ENCODE assay signal across 25 cellular contexts in the genomic region with DNA sequence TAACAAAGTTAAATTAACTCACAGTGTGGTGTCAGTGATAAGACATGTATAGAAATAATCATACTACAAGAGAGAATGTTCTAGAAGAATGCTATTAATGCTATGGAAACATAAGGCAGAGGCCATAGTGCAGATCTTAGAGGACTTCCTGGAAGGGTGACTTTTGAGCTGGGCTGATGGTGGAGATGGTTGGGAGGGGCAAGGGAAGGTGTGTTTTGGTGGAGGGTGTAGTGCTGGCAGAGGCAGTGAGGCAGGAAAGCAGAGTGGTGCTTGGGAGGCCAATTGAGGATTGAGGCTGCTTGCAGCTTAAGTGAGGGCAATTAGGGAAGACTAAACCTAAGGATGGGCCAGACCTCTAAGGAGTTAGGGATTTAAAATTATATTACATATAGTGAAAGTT. TPM values are rescaled to one million over a fixed set of nuclear protein-coding genes. Genes with fewer than 3 reads are reported as not detected.
DNase-seq lines count a peak whose midpoint lies in the region; ATAC-seq and TF ChIP-seq lines count a peak whose summit lies in the region.
"Had no signal": no experiment of that assay in that cellular context is flagged by ENCODE, and none has a peak within 500 bp of the region (broad histone marks: within the 10 kb centered on the region; RNA-seq: fewer than 3 reads in every experiment).

No MANE protein-coding gene starts in this region.

- intact Hi-C loops in activated CD8-positive, alpha-beta T cell treated with anti-CD3 and anti-CD28 coated beads for 36 hours (cut with micrococcal nuclease), result no loop called here

- no peaks in the 10 kb centered on the region for H3K36me3 ChIP-seq in Karpas-422 (ENCODE audit: insufficient read depth, low read length)
- H3K36me3 ChIP-seq: HAP-1, heart right ventricle, neutrophil, sigmoid colon, vagina had no signal

- H3K9me2 ChIP-seq in Karpas-422 (replicated peaks; ENCODE audit: insufficient read depth, low read length), result no peaks in the 10 kb centered on the region

- peaks cover 62% of the 10 kb centered on the region for H3K4me1 ChIP-seq in Karpas-422 (ENCODE audit: low read length)
- H3K4me1 ChIP-seq: sigmoid colon, vagina had no signal

- peak overlapping the region; percentile 26; the same call in 1 of the 2 replicates for H3K27ac ChIP-seq in Karpas-422 (ENCODE audit: low read length)
- H3K27ac ChIP-seq: heart right ventricle, neutrophil, sigmoid colon, vagina had no signal

- H3K9me3 Mint-ChIP-seq in activated CD8-positive, alpha-beta T cell treated with anti-CD3 and anti-CD28 coated beads, Interleukin-2, amount 10 ng/mL, durations not matched to agents 7 days and 5 days (ENCODE audit: insufficient read depth), result no peaks in the 10 kb centered on the region
- H3K9me3 Mint-ChIP-seq in activated CD8-positive, alpha-beta T cell treated with anti-CD3 and anti-CD28 coated beads for 36 hours, result no peaks in the 10 kb centered on the region
- H3K9me3 Mint-ChIP-seq in natural killer cell treated with Interleukin-12 subunit alpha and Interleukin-12 subunit beta and Interleukin-15 and Interleukin-18, amount 100 ng/mL, for 72 hours, result no peaks in the 10 kb centered on the region
- H3K9me3 Mint-ChIP-seq: activated naive CD4-positive, alpha-beta T cell treated with anti-CD3 and anti-CD28 coated beads, Interleukin-2, amount 10 ng/mL, durations not matched to agents 7 days and 5 days; stimulated activated naive CD8-positive, alpha-beta T cell treated with anti-CD3 and anti-CD28 coated beads, Interleukin-15, amount 100 ng/mL, for 72 hours had no signal

- no peak for TF ChIP-seq CTCF in activated CD8-positive, alpha-beta T cell treated with anti-CD3 and anti-CD28 coated beads for 36 hours (IDR thresholded peaks at IDR 0.05)

- no peaks in the 10 kb centered on the region for H3K9me3 ChIP-seq in Karpas-422 (ENCODE audit: low read length)
- H3K9me3 ChIP-seq: HAP-1, heart right ventricle, neutrophil, sigmoid colon, vagina had no signal

- no peak overlapping the region for H3K4me3 ChIP-seq in Karpas-422 (ENCODE audit: low read length)
- H3K4me3 ChIP-seq: HAP-1, heart right ventricle, sigmoid colon, vagina had no signal

- no peaks in the 10 kb centered on the region for H3K27me3 Mint-ChIP-seq in activated CD8-positive, alpha-beta T cell treated with anti-CD3 and anti-CD28 coated beads, Interleukin-2, amount 10 ng/mL, durations not matched to agents 7 days and 5 days (ENCODE audit: low read depth)
- H3K27me3 Mint-ChIP-seq in activated CD8-positive, alpha-beta T cell treated with anti-CD3 and anti-CD28 coated beads for 36 hours, result no peaks in the 10 kb centered on the region
- no peaks in the 10 kb centered on the region for H3K27me3 Mint-ChIP-seq in natural killer cell treated with Interleukin-12 subunit alpha and Interleukin-12 subunit beta and Interleukin-15 and Interleukin-18, amount 100 ng/mL, for 72 hours
- H3K27me3 Mint-ChIP-seq: stimulated activated naive CD8-positive, alpha-beta T cell treated with anti-CD3 and anti-CD28 coated beads, Interleukin-15, amount 100 ng/mL, for 72 hours had no signal

- no peak overlapping the region for H3K4me3 Mint-ChIP-seq in activated CD8-positive, alpha-beta T cell treated with anti-CD3 and anti-CD28 coated beads, Interleukin-2, amount 10 ng/mL, durations not matched to agents 7 days and 5 days
- H3K4me3 Mint-ChIP-seq in activated CD8-positive, alpha-beta T cell treated with anti-CD3 and anti-CD28 coated beads for 36 hours, result no peak overlapping the region
- H3K4me3 Mint-ChIP-seq in natural killer cell treated with Interleukin-12 subunit alpha and Interleukin-12 subunit beta and Interleukin-15 and Interleukin-18, amount 100 ng/mL, for 72 hours, result no peak overlapping the region
- H3K4me3 Mint-ChIP-seq: activated naive CD4-positive, alpha-beta T cell treated with anti-CD3 and anti-CD28 coated beads, Interleukin-2, amount 10 ng/mL, durations not matched to agents 7 days and 5 days; stimulated activated naive CD8-positive, alpha-beta T cell treated with anti-CD3 and anti-CD28 coated beads, Interleukin-15, amount 100 ng/mL, for 72 hours had no signal

- no peak overlapping the region for H2AFZ ChIP-seq in Karpas-422 (ENCODE audit: low read length)

- H3K27me3 ChIP-seq in Karpas-422 (ENCODE audit: low read length), result no peaks in the 10 kb centered on the region
- H3K27me3 ChIP-seq: heart right ventricle, neutrophil, sigmoid colon, vagina had no signal

- H3K27ac Mint-ChIP-seq in activated CD8-positive, alpha-beta T cell treated with anti-CD3 and anti-CD28 coated beads, Interleukin-2, amount 10 ng/mL, durations not matched to agents 7 days and 5 days, result peak overlapping the region; percentile 64
- H3K27ac Mint-ChIP-seq in activated CD8-positive, alpha-beta T cell treated with anti-CD3 and anti-CD28 coated beads for 36 hours, result no peak overlapping the region
- peak overlapping the region in 1 of 2 donors; percentile 26 for H3K27ac Mint-ChIP-seq in natural killer cell treated with Interleukin-12 subunit alpha and Interleukin-12 subunit beta and Interleukin-15 and Interleukin-18, amount 100 ng/mL, for 72 hours
- H3K27ac Mint-ChIP-seq: activated naive CD4-positive, alpha-beta T cell treated with anti-CD3 and anti-CD28 coated beads, Interleukin-2, amount 10 ng/mL, durations not matched to agents 7 days and 5 days had no signal

- H3K79me2 ChIP-seq in Karpas-422 (ENCODE audit: low read length), result no peaks in the 10 kb centered on the region

- no peak overlapping the region for H3K4me2 ChIP-seq in Karpas-422 (ENCODE audit: low read depth, low read length, poor library complexity, severe bottlenecking)

- ATAC-seq in activated CD8-positive, alpha-beta T cell treated with anti-CD3 and anti-CD28 coated beads, Interleukin-2, amount 10 ng/mL, durations not matched to agents 7 days and 5 days, result no peak
- no peak for ATAC-seq in activated CD8-positive, alpha-beta T cell treated with anti-CD3 and anti-CD28 coated beads for 36 hours
- ATAC-seq in natural killer cell treated with Interleukin-12 subunit alpha and Interleukin-12 subunit beta and Interleukin-15 and Interleukin-18, amount 100 ng/mL, for 72 hours, result no peak
- no peak for ATAC-seq in esophagus mucosa
- ATAC-seq: heart right ventricle; Panc1; stimulated activated naive CD8-positive, alpha-beta T cell treated with anti-CD3 and anti-CD28 coated beads, Interleukin-15, amount 100 ng/mL, for 72 hours had no signal

- DNase-seq in activated CD8-positive, alpha-beta T cell treated with anti-CD3 and anti-CD28 coated beads, Interleukin-2, amount 10 ng/mL, durations not matched to agents 7 days and 5 days, result no peak
- no peak for DNase-seq in activated CD8-positive, alpha-beta T cell treated with anti-CD3 and anti-CD28 coated beads for 36 hours
- DNase-seq in Karpas-422 (no peak), NCI-H2196 treated with DMSO at 0.1 percent for 48 hours (lab: John Stamatoyannopoulos, UW; ENCODE audit: unreplicated experiment) (no peak), MV-4-11 (lab: John Stamatoyannopoulos, UW) (no peak)
- peak; percentile 49 for DNase-seq in activated CD8-positive, alpha-beta memory T cell treated with anti-CD3 and anti-CD28 coated beads, Interleukin-2, amount 50 U/mL, for 48 hours
- DNase-seq in natural killer cell treated with Interleukin-12 subunit alpha and Interleukin-12 subunit beta and Interleukin-15 and Interleukin-18, amount 100 ng/mL, for 72 hours (ENCODE audit: low spot score), result peak; percentile 12
- DNase-seq: activated naive CD4-positive, alpha-beta T cell treated with anti-CD3 and anti-CD28 coated beads, Interleukin-2, amount 10 ng/mL, durations not matched to agents 7 days and 5 days; amygdala; effector CD4-positive, alpha-beta T cell; heart right ventricle; NCI-H187 treated with DMSO at 0.1 percent for 48 hours; NCI-H524 treated with DMSO at 0.1 percent for 48 hours; NK-92 treated with Interleukin-12 subunit alpha and Interleukin-12 subunit beta, amount 100 ng/mL, for 24 hours; sigmoid colon; stimulated activated naive CD8-positive, alpha-beta T cell treated with anti-CD3 and anti-CD28 coated beads, Interleukin-15, amount 100 ng/mL, for 72 hours had no signal

- H4K20me1 ChIP-seq in Karpas-422 (ENCODE audit: insufficient read depth, low read depth, low read length), result no peaks in the 10 kb centered on the region

- POLR2A ChIA-PET in activated CD8-positive, alpha-beta T cell treated with anti-CD3 and anti-CD28 coated beads, Interleukin-2, amount 10 ng/mL, durations not matched to agents 7 days and 5 days (lab: Charles Lee), result interaction anchor here (1.0 to 19.7 kb wide), 3 partner anchors 12 to 70 kb away, joined by 3 to 361 read pairs (median 3); partner anchors contain the start of gene TAGAP
- POLR2A ChIA-PET in activated CD8-positive, alpha-beta T cell treated with anti-CD3 and anti-CD28 coated beads for 36 hours (lab: Charles Lee), result interaction anchor here (1.0 to 27.1 kb wide), 2 partner anchors 17 to 73 kb away, joined by 3 to 766 read pairs; partner anchors contain the start of gene TAGAP

- no peak overlapping the region for H3K9ac ChIP-seq in Karpas-422 (ENCODE audit: low read length)

- peaks cover 51% of the 10 kb centered on the region for H3K4me1 Mint-ChIP-seq in activated CD8-positive, alpha-beta T cell treated with anti-CD3 and anti-CD28 coated beads, Interleukin-2, amount 10 ng/mL, durations not matched to agents 7 days and 5 days (ENCODE audit: low read depth)
- peaks cover 45% of the 10 kb centered on the region for H3K4me1 Mint-ChIP-seq in activated CD8-positive, alpha-beta T cell treated with anti-CD3 and anti-CD28 coated beads for 36 hours (ENCODE audit: low read depth)
- peaks cover 51 to 57% of the 10 kb centered on the region in 2 donors for H3K4me1 Mint-ChIP-seq in natural killer cell treated with Interleukin-12 subunit alpha and Interleukin-12 subunit beta and Interleukin-15 and Interleukin-18, amount 100 ng/mL, for 72 hours (ENCODE audit: low read depth in 2 of 2)

- no peaks in the 10 kb centered on the region for H3K36me3 Mint-ChIP-seq in activated CD8-positive, alpha-beta T cell treated with anti-CD3 and anti-CD28 coated beads, Interleukin-2, amount 10 ng/mL, durations not matched to agents 7 days and 5 days (ENCODE audit: low read depth)
- no peaks in the 10 kb centered on the region for H3K36me3 Mint-ChIP-seq in activated CD8-positive, alpha-beta T cell treated with anti-CD3 and anti-CD28 coated beads for 36 hours (ENCODE audit: low read depth)
- no peaks in the 10 kb centered on the region for H3K36me3 Mint-ChIP-seq in natural killer cell treated with Interleukin-12 subunit alpha and Interleukin-12 subunit beta and Interleukin-15 and Interleukin-18, amount 100 ng/mL, for 72 hours
- H3K36me3 Mint-ChIP-seq: activated naive CD4-positive, alpha-beta T cell treated with anti-CD3 and anti-CD28 coated beads, Interleukin-2, amount 10 ng/mL, durations not matched to agents 7 days and 5 days had no signal

- CTCF ChIA-PET in activated CD8-positive, alpha-beta T cell treated with anti-CD3 and anti-CD28 coated beads, Interleukin-2, amount 10 ng/mL, durations not matched to agents 7 days and 5 days (lab: Charles Lee), result interaction anchor here (0.7 to 18.9 kb wide), 22 partner anchors 8 to 338 kb away, joined by 3 to 522 read pairs (median 6); partner anchors contain the start of genes RSPH3 and TAGAP
- CTCF ChIA-PET in activated CD8-positive, alpha-beta T cell treated with anti-CD3 and anti-CD28 coated beads for 36 hours (lab: Charles Lee), result interaction anchor here (0.9 to 18.2 kb wide), 18 partner anchors 9 to 317 kb away, joined by 3 to 506 read pairs (median 9); partner anchors contain the start of gene RSPH3

RNA-seq across cellular contexts. Expression of gene FNDC1, which starts 58.5 kb away (rescaled TPM):
- not detected for total RNA-seq in activated CD8-positive, alpha-beta T cell treated with anti-CD3 and anti-CD28 coated beads, Interleukin-2, amount 10 ng/mL, durations not matched to agents 7 days and 5 days
- total RNA-seq in activated CD8-positive, alpha-beta T cell treated with anti-CD3 and anti-CD28 coated beads for 36 hours, result not detected
- total RNA-seq in Karpas-422 (2014; rRNA removed; shearing (Covaris generic); ENCODE audit: low replicate concordance), result 73.2 and 90.0 TPM in 2 replicates
- not detected for total RNA-seq in natural killer cell treated with Interleukin-12 subunit alpha and Interleukin-12 subunit beta and Interleukin-15 and Interleukin-18, amount 100 ng/mL, for 72 hours
- 0.12 TPM for total RNA-seq in esophagus mucosa
- total RNA-seq: A172, G401, lung microvascular endothelial cell, M059J had no signal

Comparison
In these comparisons a context has a peak if more than half of its experiments do, and no peak if none do; other contexts are left out.
1. DNase-seq: peak in activated CD8-positive, alpha-beta memory T cell treated with anti-CD3 and anti-CD28 coated beads, Interleukin-2, amount 50 U/mL, for 48 hours (single experiment) and natural killer cell treated with Interleukin-12 subunit alpha and Interleukin-12 subunit beta and Interleukin-15 and Interleukin-18, amount 100 ng/mL, for 72 hours (single experiment); none in activated CD8-positive, alpha-beta T cell treated with anti-CD3 and anti-CD28 coated beads, Interleukin-2, amount 10 ng/mL, durations not matched to agents 7 days and 5 days (single experiment), activated CD8-positive, alpha-beta T cell treated with anti-CD3 and anti-CD28 coated beads for 36 hours (single experiment), Karpas-422 (single experiment), NCI-H2196 treated with DMSO at 0.1 percent for 48 hours (single experiment) and MV-4-11 (single experiment).
2. RNA of gene FNDC1, which starts 58.5 kb away (total RNA-seq): 73.2 to 90.0 TPM in Karpas-422; 0.12 TPM in esophagus mucosa (single experiment), not detected in natural killer cell treated with Interleukin-12 subunit alpha and Interleukin-12 subunit beta and Interleukin-15 and Interleukin-18, amount 100 ng/mL, for 72 hours, not detected in activated CD8-positive, alpha-beta T cell treated with anti-CD3 and anti-CD28 coated beads for 36 hours and not detected in activated CD8-positive, alpha-beta T cell treated with anti-CD3 and anti-CD28 coated beads, Interleukin-2, amount 10 ng/mL, durations not matched to agents 7 days and 5 days; every median in the first group is over 10 times any median in the second.